In the genomic region with DNA sequence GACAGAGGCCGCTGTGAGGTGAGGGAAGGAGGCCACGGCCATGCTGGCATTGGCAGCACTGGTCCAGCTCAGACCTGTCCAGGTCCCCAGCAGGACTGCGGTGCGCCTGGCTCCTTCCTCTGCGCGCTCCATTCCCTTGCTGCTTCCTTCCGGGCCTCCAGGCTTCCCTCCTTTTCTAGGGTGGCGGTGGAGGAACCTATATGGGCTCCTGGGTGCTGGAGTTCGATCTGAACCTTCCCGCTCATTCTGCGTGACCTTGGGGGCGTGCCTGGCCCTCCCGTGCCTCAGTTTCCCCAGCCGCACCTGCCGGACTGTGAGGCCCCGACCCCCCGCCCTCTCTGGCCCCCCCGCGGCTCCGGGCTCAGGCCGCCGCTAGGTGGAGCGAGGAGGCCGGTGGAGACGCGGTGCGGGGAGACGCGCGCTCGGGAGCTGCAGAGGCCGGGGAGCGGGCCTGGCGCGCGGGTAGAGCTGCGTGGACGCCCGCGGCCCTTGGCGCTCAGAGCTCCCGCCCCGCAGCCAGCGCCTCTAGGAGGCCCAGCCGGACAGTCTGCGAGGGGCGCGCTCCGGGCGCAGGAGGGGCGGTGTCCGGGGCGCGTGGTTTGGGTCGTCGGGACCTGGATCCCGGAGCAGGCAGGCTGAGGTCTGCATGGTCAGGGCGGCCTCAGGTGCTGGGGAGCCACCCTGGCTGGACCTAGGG, we compare ENCODE assay signal across 9 cellular contexts. TPM values are rescaled to one million over a fixed set of nuclear protein-coding genes. Genes with fewer than 3 reads are reported as not detected.
DNase-seq lines count a peak whose midpoint lies in the region; ATAC-seq lines count a peak whose summit lies in the region.
"Had no signal": no experiment of that assay in that cellular context is flagged by ENCODE, and none has a peak within 500 bp of the region (broad histone marks: within the 10 kb centered on the region; RNA-seq: fewer than 3 reads in every experiment).

No MANE protein-coding gene starts in this region.

- 10% methylated on average over 58 of the region's 58 CpGs for WGBS in right cardiac atrium

- peak in 2 of 3 experiments; percentile 59 to 65 for DNase-seq in NCI-H1417 (lab: John Stamatoyannopoulos, UW)
- DNase-seq in NCI-H1417 treated with DMSO at 0.1 percent for 48 hours (lab: John Stamatoyannopoulos, UW), result no peak
- peak; percentile 18 for DNase-seq in NCI-H2196 treated with DMSO at 0.1 percent for 48 hours (lab: John Stamatoyannopoulos, UW; ENCODE audit: unreplicated experiment)
- DNase-seq in amniotic epithelial cell (ENCODE audit: low read depth), result peak; percentile 33
- DNase-seq in right cardiac atrium, result peak; percentile 50 to 84 (median 83)
- peak; percentile 73 for DNase-seq in retina

- ATAC-seq in right cardiac atrium (peak; percentile 74 to 83), GM19395 (IDR thresholded peaks at IDR 0.05; ENCODE audit: unreplicated experiment) (no peak), HG03442 (IDR thresholded peaks at IDR 0.05; ENCODE audit: unreplicated experiment) (no peak)

- no peak overlapping the region for H3K4me3 ChIP-seq in right cardiac atrium (ENCODE audit: low read length)

- H3K27me3 ChIP-seq in right cardiac atrium (ENCODE audit: control insufficient read depth, insufficient read depth), result no peaks in the 10 kb centered on the region

- H3K4me1 ChIP-seq in right cardiac atrium (ENCODE audit: control insufficient read depth, insufficient read depth, low read length), result no peaks in the 10 kb centered on the region

- no peaks in the 10 kb centered on the region for H3K9me3 ChIP-seq in right cardiac atrium (ENCODE audit: control insufficient read depth, low read length)

- H3K27ac ChIP-seq in right cardiac atrium (ENCODE audit: low read length), result no peak overlapping the region

- intact Hi-C loops in right cardiac atrium (cut with DNase I), result no loop called here

RNA-seq across cellular contexts. Expression of gene EFNA2, which starts 29.9 kb away (rescaled TPM):
- total RNA-seq in right cardiac atrium, result not detected
- not detected for polyA plus RNA-seq in right cardiac atrium
- total RNA-seq: CD8-positive, alpha-beta memory T cell had no signal
- polyA plus RNA-seq: CD8-positive, alpha-beta memory T cell had no signal

RNA-seq across cellular contexts. Expression of gene FAM174C, which starts 40.3 kb away (rescaled TPM):
- total RNA-seq in right cardiac atrium, result 10 to 100 TPM; 15.9 to 18.1 (median 17.0) TPM
- 25.3 TPM for polyA plus RNA-seq in right cardiac atrium

RNA-seq across cellular contexts. Expression of gene CIRBP, which starts 46.5 kb away (rescaled TPM):
- 100 to 1,000 TPM; 288 to 417 (median 333) TPM for total RNA-seq in right cardiac atrium
- polyA plus RNA-seq in right cardiac atrium, result 370 TPM

Comparison
In these comparisons a context has a peak if more than half of its experiments do, and no peak if none do; other contexts are left out.
1. ATAC-seq: peak in right cardiac atrium (2 of 2); none in GM19395 (single experiment) and HG03442 (single experiment).